In genomic region chr7:173120-173918, GRCh38 we compare ENCODE assay signal across 2 cellular contexts.
A peak's percentile ranks its signal among the peaks of the same experiment; 100 is the strongest.
TF ChIP-seq lines count a peak whose summit lies in the region.

No MANE protein-coding gene starts in this region.

TF ChIP-seq in HEK293, 187 proteins besides CTCF, POLR2A, EP300 and RAD21 (continued from another document):
- no peak for TF ChIP-seq ZBTB44 (tag by site-specific recombination; IDR thresholded peaks at IDR 0.05)
- TF ChIP-seq ZNF747 (tag by site-specific recombination; IDR thresholded peaks at IDR 0.05), result no peak
- TF ChIP-seq ZIC2 (tag by site-specific recombination; IDR thresholded peaks at IDR 0.05), result peak; percentile 77

TF ChIP-seq in K562, 482 proteins besides CTCF, POLR2A, EP300 and RAD21 (continued from another document):
- TF ChIP-seq ZBTB5 (IDR thresholded peaks at IDR 0.05) (no peak), CHAMP1 (IDR thresholded peaks at IDR 0.05) (no peak), RCOR1 (IDR thresholded peaks at IDR 0.05; ENCODE audit: borderline replicate concordance in 1 of 2, low read depth in 2 of 2, low read length in 2 of 2) (no peak), FOXK1 (CRISPR knock-in tag; IDR thresholded peaks at IDR 0.05; ENCODE audit: borderline replicate concordance) (no peak), ZBED1 (IDR thresholded peaks at IDR 0.05) (no peak), ZBTB1 (CRISPR knock-in tag; IDR thresholded peaks at IDR 0.05; ENCODE audit: borderline replicate concordance, low read depth) (no peak), ZNF444 (CRISPR knock-in tag; IDR thresholded peaks at IDR 0.05) (no peak)
